ENCODE assay signal across 8 cellular contexts in genomic region chr14:96100171-96101064, GRCh38.
DNase-seq lines count a peak whose midpoint lies in the region; ATAC-seq and TF ChIP-seq lines count a peak whose summit lies in the region.

No MANE protein-coding gene starts in this region.

- no peaks in the 10 kb centered on the region for H3K9me3 Mint-ChIP-seq in T-helper 2 cell treated with Interferon-gamma antibody and Interleukin-4, amounts not matched to agents 5 μg/mL and 100 μg/mL, for 36 hours

- DNase-seq in NK-92 treated with Interleukin-12 subunit alpha and Interleukin-12 subunit beta, amount 100 ng/mL, for 24 hours (lab: John Stamatoyannopoulos, UW): peak; percentile 45
- DNase-seq in NK-92 (lab: John Stamatoyannopoulos, UW; ENCODE audit: unreplicated experiment) (no peak), NCI-H1694 treated with DMSO at 0.1 percent for 48 hours (lab: John Stamatoyannopoulos, UW) (peak; percentile 95), astrocyte of the cerebellum (ENCODE audit: low read depth) (peak; percentile 41), iPS DF 4.7 (ENCODE audit: extremely low read depth, low spot score) (peak; percentile 68)
- peak; percentile 10 for DNase-seq in T-helper 2 cell treated with Interferon-gamma antibody and Interleukin-4, amounts not matched to agents 5 μg/mL and 100 μg/mL, for 36 hours (ENCODE audit: low spot score)
- peak; percentile 33 to 56 for DNase-seq in stimulated activated CD4-positive, alpha-beta T cell treated with anti-CD3 and anti-CD28 coated beads, Interleukin-15, amount 100 ng/mL, for 48 hours (ENCODE audit: low read depth in 2 of 2)

- no peak overlapping the region for H3K27ac Mint-ChIP-seq in T-helper 2 cell treated with Interferon-gamma antibody and Interleukin-4, amounts not matched to agents 5 μg/mL and 100 μg/mL, for 36 hours

- TF ChIP-seq CTCF in astrocyte of the cerebellum (IDR thresholded peaks at IDR 0.05; ENCODE audit: low read depth, low read length, missing control alignments): peak; percentile 91

- no peaks in the 10 kb centered on the region for H3K36me3 Mint-ChIP-seq in T-helper 2 cell treated with Interferon-gamma antibody and Interleukin-4, amounts not matched to agents 5 μg/mL and 100 μg/mL, for 36 hours (ENCODE audit: low read depth)

- in situ Hi-C loops in astrocyte of the cerebellum (cut with HindIII; ENCODE audit: low sequenced_read_pairs): no loop called here

- no peaks in the 10 kb centered on the region for H3K27me3 Mint-ChIP-seq in T-helper 2 cell treated with Interferon-gamma antibody and Interleukin-4, amounts not matched to agents 5 μg/mL and 100 μg/mL, for 36 hours (ENCODE audit: low read depth)

- H3K4me3 Mint-ChIP-seq in T-helper 2 cell treated with Interferon-gamma antibody and Interleukin-4, amounts not matched to agents 5 μg/mL and 100 μg/mL, for 36 hours: no peak overlapping the region

- no peaks in the 10 kb centered on the region for H3K4me1 Mint-ChIP-seq in T-helper 2 cell treated with Interferon-gamma antibody and Interleukin-4, amounts not matched to agents 5 μg/mL and 100 μg/mL, for 36 hours (ENCODE audit: low read depth)

- H3K4me3 ChIP-seq in astrocyte of the cerebellum (ENCODE audit: low read depth, low read length): no peak overlapping the region

- ATAC-seq in GM19467 (IDR thresholded peaks at IDR 0.05; ENCODE audit: unreplicated experiment): no peak
